6 cellular contexts compared by ENCODE assay signal in the genomic region with DNA sequence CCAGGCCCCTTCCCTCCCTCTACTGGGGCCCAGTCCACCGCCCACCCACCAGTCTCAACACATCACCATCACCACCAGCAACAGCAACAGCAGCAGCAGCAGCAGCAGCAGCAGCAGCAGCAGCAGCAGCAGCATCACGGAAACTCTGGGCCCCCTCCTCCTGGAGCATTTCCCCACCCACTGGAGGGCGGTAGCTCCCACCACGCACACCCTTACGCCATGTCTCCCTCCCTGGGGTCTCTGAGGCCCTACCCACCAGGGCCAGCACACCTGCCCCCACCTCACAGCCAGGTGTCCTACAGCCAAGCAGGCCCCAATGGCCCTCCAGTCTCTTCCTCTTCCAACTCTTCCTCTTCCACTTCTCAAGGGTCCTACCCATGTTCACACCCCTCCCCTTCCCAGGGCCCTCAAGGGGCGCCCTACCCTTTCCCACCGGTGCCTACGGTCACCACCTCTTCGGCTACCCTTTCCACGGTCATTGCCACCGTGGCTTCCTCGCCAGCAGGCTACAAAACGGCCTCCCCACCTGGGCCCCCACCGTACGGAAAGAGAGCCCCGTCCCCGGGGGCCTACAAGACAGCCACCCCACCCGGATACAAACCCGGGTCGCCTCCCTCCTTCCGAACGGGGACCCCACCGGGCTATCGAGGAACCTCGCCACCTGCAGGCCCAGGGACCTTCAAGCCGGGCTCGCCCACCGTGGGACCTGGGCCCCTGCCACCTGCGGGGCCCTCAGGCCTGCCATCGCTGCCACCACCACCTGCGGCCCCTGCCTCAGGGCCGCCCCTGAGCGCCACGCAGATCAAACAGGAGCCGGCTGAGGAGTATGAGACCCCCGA. TPM values are rescaled to one million over a fixed set of nuclear protein-coding genes. Genes with fewer than 3 reads are reported as not detected.
A peak's percentile ranks its signal among the peaks of the same experiment; 100 is the strongest.
DNase-seq lines count a peak whose midpoint lies in the region; ATAC-seq and TF ChIP-seq lines count a peak whose summit lies in the region.

No MANE protein-coding gene starts in this region.

- H3K4me1 ChIP-seq in OCI-LY7 (ENCODE audit: insufficient read depth, low read length, poor library complexity, severe bottlenecking), result peaks cover 20% of the 10 kb centered on the region
- peaks cover 26 to 57% (median 39%) of the 10 kb centered on the region in 3 donors for H3K4me1 ChIP-seq in skeletal muscle tissue (ENCODE audit: control insufficient read depth in 3 of 3, insufficient read depth in 3 of 3, low read length in 3 of 3)

- peak overlapping the region; percentile 51 to 98 (median 93) for H3K9ac ChIP-seq in skeletal muscle tissue (ENCODE audit: low read depth in 1 of 3, low read length in 3 of 3)

- H3K9me3 Mint-ChIP-seq in endothelial cell (ENCODE audit: unreplicated experiment), result no peaks in the 10 kb centered on the region

- peak; percentile 67 for TF ChIP-seq CTCF in OCI-LY7 (conservative IDR thresholded peaks at IDR 0.05; ENCODE audit: low read length)
- no peak for TF ChIP-seq CTCF in endothelial cell (IDR thresholded peaks at IDR 0.05; ENCODE audit: unreplicated experiment)

- peaks cover 5% of the 10 kb centered on the region; the same call in 1 of the 2 replicates for H3K79me2 ChIP-seq in OCI-LY7 (ENCODE audit: insufficient read depth, low read depth, low read length)

- CTCF ChIA-PET in OCI-LY7 (lab: Charles Lee; ENCODE audit: unreplicated experiment), result interaction anchor here (0.6 to 1.0 kb wide), 2 partner anchors 45 to 64 kb away, joined by 3 to 5 read pairs; a partner anchor contains a TSS

- H3K27ac ChIP-seq in OCI-LY7 (ENCODE audit: low read depth, low read length, poor library complexity, severe bottlenecking) (peak overlapping the region; percentile 87), skeletal muscle tissue (ENCODE audit: low read depth, low read length) (peak overlapping the region; percentile 92)

- H3K27me3 ChIP-seq in skeletal muscle tissue (ENCODE audit: control insufficient read depth in 3 of 3, insufficient read depth in 3 of 3, low read length in 3 of 3), result no peaks in the 10 kb centered on the region

- ATAC-seq in GM19023 (IDR thresholded peaks at IDR 0.05; ENCODE audit: unreplicated experiment) (peak; percentile 26), GM21390 (IDR thresholded peaks at IDR 0.05; ENCODE audit: unreplicated experiment) (no peak)

- intact Hi-C loops in OCI-LY7 (cut with micrococcal nuclease; ENCODE audit: unreplicated experiment), result loop anchor here (2.0 to 5.0 kb wide), 3 partner anchors 35 to 64 kb away; a partner anchor contains a TSS

- no TSS peak for BruUV-seq in OCI-LY7 (replicated peaks; lab: Mats Ljungman, UMichigan)

- peaks cover 52% of the 10 kb centered on the region for H3K4me1 Mint-ChIP-seq in endothelial cell (ENCODE audit: unreplicated experiment)

- H3K4me3 ChIP-seq in OCI-LY7 (ENCODE audit: low read depth, low read length, poor library complexity, severe bottlenecking) (peak overlapping the region; percentile 81), skeletal muscle tissue (ENCODE audit: low read length in 3 of 3) (peak overlapping the region; percentile 48 to 91 (median 87))

- no peaks in the 10 kb centered on the region for H4K20me1 ChIP-seq in OCI-LY7 (ENCODE audit: insufficient read depth, low read length)

- H3K9me3 ChIP-seq in OCI-LY7 (ENCODE audit: low read length), result no peaks in the 10 kb centered on the region
- H3K9me3 ChIP-seq in skeletal muscle tissue (ENCODE audit: control insufficient read depth in 3 of 3, low read length in 3 of 3), result no peaks in the 10 kb centered on the region

- no peaks in the 10 kb centered on the region for H3K9me2 ChIP-seq in OCI-LY7 (ENCODE audit: insufficient read depth, low read length)

- H3K27me3 Mint-ChIP-seq in endothelial cell (ENCODE audit: unreplicated experiment), result peaks cover 21% of the 10 kb centered on the region

- POLR2A ChIA-PET in OCI-LY7 (lab: Charles Lee), result interaction anchor here (0.6 to 2.3 kb wide), 8 partner anchors 9 to 56 kb away, joined by 3 to 8 read pairs (median 4); a partner anchor contains a TSS

- H3K36me3 ChIP-seq in OCI-LY7 (ENCODE audit: insufficient read depth, low read length) (peaks cover 7% of the 10 kb centered on the region; the same call in 1 of the 2 replicates), skeletal muscle tissue (ENCODE audit: control insufficient read depth in 3 of 3, insufficient read depth in 3 of 3, low read length in 3 of 3) (peaks cover 14 to 32% (median 16%) of the 10 kb centered on the region in 3 donors)

- peak overlapping the region; percentile 74 for H3K4me3 Mint-ChIP-seq in endothelial cell (ENCODE audit: unreplicated experiment)

- peaks cover 47% of the 10 kb centered on the region for H3K36me3 Mint-ChIP-seq in endothelial cell (ENCODE audit: low read depth, unreplicated experiment)

- peak; percentile 82 for DNase-seq in OCI-LY7 (ENCODE audit: low spot score)
- DNase-seq in endothelial cell (ENCODE audit: low spot score), result no peak
- DNase-seq in globus pallidus (ENCODE audit: low spot score), result no peak

- peak overlapping the region; percentile 86 for H3K4me2 ChIP-seq in OCI-LY7 (ENCODE audit: low read length)

- H2AFZ ChIP-seq in OCI-LY7 (ENCODE audit: low read length), result peak overlapping the region; percentile 18; the same call in 1 of the 2 replicates

- H3K27ac Mint-ChIP-seq in endothelial cell (ENCODE audit: unreplicated experiment), result peak overlapping the region; percentile 36

RNA-seq across cellular contexts. Expression of a gene that starts 6.8 kb away (rescaled TPM):
- not detected in 2 replicates for total RNA-seq in OCI-LY7 (2014; rRNA removed; shearing (Covaris generic))
- total RNA-seq in OCI-LY7 (2022) (not detected in 2 replicates), endothelial cell (ENCODE audit: unreplicated experiment) (not detected), skeletal muscle tissue (not detected)

RNA-seq across cellular contexts. Expression of a gene that starts 7.0 kb away (rescaled TPM):
- 315 and 319 TPM in 2 replicates for total RNA-seq in OCI-LY7 (2014; rRNA removed; shearing (Covaris generic))
- 126 and 130 TPM in 2 replicates for total RNA-seq in OCI-LY7 (2022)
- total RNA-seq in endothelial cell (ENCODE audit: unreplicated experiment), result 225 TPM
- total RNA-seq in skeletal muscle tissue, result 205 TPM

RNA-seq across cellular contexts. Expression of a gene that starts 9.1 kb away (rescaled TPM):
- 0.98 and 3.1 TPM in 2 replicates for total RNA-seq in OCI-LY7 (2014; rRNA removed; shearing (Covaris generic))
- total RNA-seq in OCI-LY7 (2022) (4.9 and 6.7 TPM in 2 replicates), endothelial cell (ENCODE audit: unreplicated experiment) (144 TPM), skeletal muscle tissue (7.3 TPM)

RNA-seq across cellular contexts. Expression of a gene that starts 14.3 kb away (rescaled TPM):
- total RNA-seq in OCI-LY7 (2014; rRNA removed; shearing (Covaris generic)), result 37.1 and 42.9 TPM in 2 replicates
- total RNA-seq in OCI-LY7 (2022) (110 and 116 TPM in 2 replicates), endothelial cell (ENCODE audit: unreplicated experiment) (22.1 TPM), skeletal muscle tissue (7.8 TPM)

RNA-seq across cellular contexts. Expression of a gene that starts 22.5 kb away (rescaled TPM):
- 24.9 and 29.3 TPM in 2 replicates for total RNA-seq in OCI-LY7 (2014; rRNA removed; shearing (Covaris generic))
- total RNA-seq in OCI-LY7 (2022) (79.6 and 89.5 TPM in 2 replicates), endothelial cell (ENCODE audit: unreplicated experiment) (5.3 TPM), skeletal muscle tissue (2.6 TPM)

Comparison
In these comparisons a context has a peak if more than half of its experiments do, and no peak if none do; other contexts are left out.
1. RNA of a gene that starts 9.1 kb away (total RNA-seq): 144 TPM in endothelial cell (single experiment); 7.3 TPM in skeletal muscle tissue (single experiment) and 0.98 to 6.7 TPM in OCI-LY7; every median in the first group is over 10 times any median in the second.